ENCODE assay signal across 10 cellular contexts in genomic region chr7:139691253-139691781, GRCh38.
A peak's percentile ranks its signal among the peaks of the same experiment; 100 is the strongest.
DNase-seq lines count a peak whose midpoint lies in the region; ATAC-seq and TF ChIP-seq lines count a peak whose summit lies in the region.
"Had no signal": no experiment of that assay in that cellular context is flagged by ENCODE, and none has a peak within 500 bp of the region (broad histone marks: within the 10 kb centered on the region; RNA-seq: fewer than 3 reads in every experiment).

No MANE protein-coding gene starts in this region.

- 86% methylated on average over 5 of the region's 5 CpGs for WGBS in SK-N-SH (ENCODE audit: low lambda C conversion rate)
- WGBS in prostate gland = 55% methylated on average over 5 of the region's 5 CpGs

- DNase-seq in Daoy (ENCODE audit: low read depth) (peak; percentile 34), SK-N-SH (peak; percentile 81), Right ventricle myocardium superior (peak; percentile 87), prostate gland (ENCODE audit: low spot score) (peak; percentile 73), omental fat pad (ENCODE audit: low spot score) (no peak), NCI-H1436 treated with DMSO at 0.1 percent for 48 hours (lab: John Stamatoyannopoulos, UW) (no peak), HUDEP-2 (lab: John Stamatoyannopoulos, UW; ENCODE audit: unreplicated experiment in 76 of 76) (no peak)
- no peak for DNase-seq in activated naive CD4-positive, alpha-beta T cell (lab: John Stamatoyannopoulos, UW)
- DNase-seq: NCI-H226 had no signal

- peaks cover 50% of the 10 kb centered on the region for H4K20me1 ChIP-seq in SK-N-SH (ENCODE audit: insufficient read depth)

- intact Hi-C loops in Right ventricle myocardium superior (cut with DNase I) = no loop called here
- intact Hi-C loops in prostate gland (cut with DNase I) = no loop called here

- no peak for TF ChIP-seq POLR2A in prostate gland (IDR thresholded peaks at IDR 0.05)

- H3K27me3 ChIP-seq in SK-N-SH (ENCODE audit: insufficient read depth) = no peaks in the 10 kb centered on the region
- H3K27me3 ChIP-seq in prostate gland (replicated peaks; ENCODE audit: insufficient read depth) = no peaks in the 10 kb centered on the region
- H3K27me3 ChIP-seq: neutrophil had no signal

- H3K4me2 ChIP-seq in SK-N-SH = no peak overlapping the region

- no peaks in the 10 kb centered on the region for H3K9me2 ChIP-seq in SK-N-SH

- peak; percentile 33 for TF ChIP-seq RAD21 in SK-N-SH (IDR thresholded peaks at IDR 0.05; ENCODE audit: low read length)

- H3K36me3 ChIP-seq in SK-N-SH (replicated peaks in 1 of 2; ENCODE audit: control insufficient read depth in 1 of 2, insufficient read depth in 2 of 2, low read length in 1 of 2) (peaks cover 22 to 33% of the 10 kb centered on the region in 2 experiments), prostate gland (no peaks in the 10 kb centered on the region)

- no peak overlapping the region for H3K4me3 ChIP-seq in SK-N-SH (ENCODE audit: low read depth in 2 of 2, low read length in 1 of 2)
- H3K4me3 ChIP-seq in prostate gland = no peak overlapping the region

- peaks cover 74% of the 10 kb centered on the region for H3K79me2 ChIP-seq in SK-N-SH (ENCODE audit: insufficient read depth)

- POLR2A ChIA-PET in SK-N-SH (lab: Yijun Ruan, JAX) = no interaction called here

- peak; percentile 94 for ATAC-seq in Right ventricle myocardium superior (ENCODE audit: poor library complexity)
- ATAC-seq in omental fat pad (ENCODE audit: low FRiP score) = no peak

- H3K4me1 ChIP-seq in SK-N-SH (ENCODE audit: control insufficient read depth in 1 of 2, insufficient read depth in 2 of 2, low read depth in 1 of 2, low read length in 1 of 2) (peaks cover 0 to 34% of the 10 kb centered on the region in 2 experiments; a peak in 2 of 4 replicates), prostate gland (replicated peaks) (peaks cover 18% of the 10 kb centered on the region)

- CTCF ChIA-PET in SK-N-SH (lab: Yijun Ruan, JAX) = interaction anchor here (0.7 to 3.3 kb wide), 8 partner anchors 10 to 652 kb away, joined by 3 to 14 read pairs (median 3); no protein-coding TSS in a partner anchor

- no peak overlapping the region for H3K9ac ChIP-seq in SK-N-SH

- no peak for TF ChIP-seq CTCF in SK-N-SH (IDR thresholded peaks at IDR 0.05)
- TF ChIP-seq CTCF in prostate gland (IDR thresholded peaks at IDR 0.05) = no peak
- TF ChIP-seq CTCF in omental fat pad (IDR thresholded peaks at IDR 0.05) = no peak

- H3K27ac ChIP-seq in SK-N-SH (ENCODE audit: low read depth in 2 of 2, low read length in 1 of 2) (peak overlapping the region in 1 of 2 experiments; percentile 78; a peak in 2 of 4 replicates), prostate gland (peak overlapping the region; percentile 20 to 40)
- H3K27ac ChIP-seq: neutrophil had no signal

- no peaks in the 10 kb centered on the region for H3F3A ChIP-seq in SK-N-SH (replicated peaks; ENCODE audit: insufficient read depth)

- no peaks in the 10 kb centered on the region for H3K9me3 ChIP-seq in SK-N-SH
- no peaks in the 10 kb centered on the region for H3K9me3 ChIP-seq in prostate gland
- H3K9me3 ChIP-seq: neutrophil had no signal

- no peak overlapping the region for H2AFZ ChIP-seq in SK-N-SH (ENCODE audit: low read depth)

- TF ChIP-seq EP300 in SK-N-SH (IDR thresholded peaks at IDR 0.05; ENCODE audit: borderline replicate concordance in 1 of 2, low read depth in 1 of 2, low read length in 1 of 2) = peak in 1 of 2 experiments; percentile 61; a peak in 1 of 4 replicates

TF ChIP-seq in SK-N-SH, 30 proteins besides CTCF, POLR2A, EP300 and RAD21 (continues in another document):
- TF ChIP-seq REST (IDR thresholded peaks at IDR 0.05; ENCODE audit: low read depth, low read length) (no peak), RXRA (IDR thresholded peaks at IDR 0.05; ENCODE audit: borderline replicate concordance, low read depth) (no peak), TCF12 (IDR thresholded peaks at IDR 0.05) (peak; percentile 53; the same call in 1 of the 2 replicates), FOXJ3 (CRISPR knock-in tag; IDR thresholded peaks at IDR 0.05) (no peak), MXI1 (IDR thresholded peaks at IDR 0.05; ENCODE audit: low read depth, low read length) (peak; percentile 89; the same call in 1 of the 2 replicates), RCOR1 (IDR thresholded peaks at IDR 0.05; ENCODE audit: low read length) (peak; percentile 68), MEF2A (IDR thresholded peaks at IDR 0.05; ENCODE audit: borderline replicate concordance, low read depth) (no peak), POLR2AphosphoS5 (IDR thresholded peaks at IDR 0.05; ENCODE audit: low read depth, low read length) (no peak), IRF3 (IDR thresholded peaks at IDR 0.05; ENCODE audit: low read depth, low read length) (no peak), NFIC (IDR thresholded peaks at IDR 0.05; ENCODE audit: borderline replicate concordance) (peak; percentile 63), MAX (IDR thresholded peaks at IDR 0.05; ENCODE audit: low read depth) (no peak), JUND (IDR thresholded peaks at IDR 0.05) (no peak), YY1 (IDR thresholded peaks at IDR 0.05; ENCODE audit: low read depth) (no peak), USF1 (IDR thresholded peaks at IDR 0.05; ENCODE audit: borderline replicate concordance, low read depth) (no peak), GABPA (IDR thresholded peaks at IDR 0.05; ENCODE audit: low read depth) (no peak), EZH2phosphoT487 (IDR thresholded peaks at IDR 0.05; ENCODE audit: borderline replicate concordance, low read depth) (no peak), CHD2 (IDR thresholded peaks at IDR 0.05; ENCODE audit: low read length, partially characterized antibody) (peak; percentile 70), TAF1 (IDR thresholded peaks at IDR 0.05; ENCODE audit: borderline replicate concordance, low read depth, low read length) (no peak), NRF1 (IDR thresholded peaks at IDR 0.05; ENCODE audit: low read depth, low read length) (no peak), USF2 (IDR thresholded peaks at IDR 0.05; ENCODE audit: borderline replicate concordance, low read depth, low read length) (no peak), TEAD4 (IDR thresholded peaks at IDR 0.05; ENCODE audit: borderline replicate concordance, insufficient read depth) (no peak), RFX5 (IDR thresholded peaks at IDR 0.05; ENCODE audit: low read length) (no peak)

Comparison
In these comparisons a context has a peak if more than half of its experiments do, and no peak if none do; other contexts are left out.
1. DNase-seq: peak in Daoy (single experiment), SK-N-SH (single experiment), Right ventricle myocardium superior (single experiment) and prostate gland (single experiment); none in omental fat pad (single experiment), NCI-H1436 treated with DMSO at 0.1 percent for 48 hours (single experiment), HUDEP-2 (0 of 76) and activated naive CD4-positive, alpha-beta T cell (0 of 4).